Comparison of ENCODE assay signal across 18 cellular contexts in the genomic region with DNA sequence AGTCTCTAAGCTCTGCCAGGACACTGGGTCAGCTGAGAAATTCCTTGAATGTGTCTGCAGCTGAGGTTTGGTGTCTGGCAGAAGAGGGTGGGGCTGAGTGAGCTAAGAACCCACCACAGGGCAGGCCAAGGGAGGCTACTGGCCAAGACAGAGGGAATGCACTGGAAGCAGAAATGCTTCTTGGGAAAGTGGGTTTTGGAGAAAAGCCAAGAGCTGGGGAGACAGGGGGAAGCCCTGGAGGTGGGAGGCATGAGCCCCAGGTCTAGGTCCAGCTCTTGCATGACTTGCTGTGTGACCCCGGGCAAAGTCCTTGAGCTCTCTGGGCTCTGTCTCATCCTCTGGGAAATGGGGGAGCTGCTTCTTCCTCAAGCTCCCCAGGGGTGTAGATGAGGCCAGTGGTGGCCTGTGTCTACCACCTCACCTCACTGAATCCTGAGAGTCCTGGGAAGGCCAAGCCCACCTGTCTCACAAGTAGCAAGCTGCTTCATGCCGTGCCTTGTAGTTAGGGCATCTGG. TPM values are rescaled to one million over a fixed set of nuclear protein-coding genes. Genes with fewer than 3 reads are reported as not detected.
DNase-seq lines count a peak whose midpoint lies in the region; ATAC-seq, FAIRE-seq and TF ChIP-seq lines count a peak whose summit lies in the region.
"Had no signal": no experiment of that assay in that cellular context is flagged by ENCODE, and none has a peak within 500 bp of the region (broad histone marks: within the 10 kb centered on the region; RNA-seq: fewer than 3 reads in every experiment).

No MANE protein-coding gene starts in this region.

- WGBS in heart left ventricle, 4 donors = 63 to 74% (median 68%) methylated on average over 2 of the region's 2 CpGs
- WGBS in K562 (ENCODE audit: insufficient coverage, low coverage, missing lambda C conversion rate) = 40% methylated on average over 2 of the region's 2 CpGs

- H3K27ac ChIP-seq in heart left ventricle (peak overlapping the region in 1 of 12 donors; percentile 7), K562 (ENCODE audit: extremely low read depth, low read depth, low read length) (no peak overlapping the region), gastrocnemius medialis (no peak overlapping the region)
- H3K27ac ChIP-seq: colonic mucosa, uterus had no signal

- no peaks in the 10 kb centered on the region for H3K36me3 ChIP-seq in heart left ventricle
- H3K36me3 ChIP-seq in K562 (ENCODE audit: control insufficient read depth, insufficient read depth, low read length) = no peaks in the 10 kb centered on the region
- no peaks in the 10 kb centered on the region for H3K36me3 ChIP-seq in gastrocnemius medialis
- H3K36me3 ChIP-seq: colonic mucosa, uterus had no signal

- H3K27me3 Mint-ChIP-seq in type B pancreatic cell = peaks cover 6% of the 10 kb centered on the region

- peaks cover 0 to 3% (median 0%) of the 10 kb centered on the region in 9 donors for H3K27me3 ChIP-seq in heart left ventricle
- no peaks in the 10 kb centered on the region for H3K27me3 ChIP-seq in K562 (ENCODE audit: control insufficient read depth in 2 of 2, insufficient read depth in 2 of 2, low read length in 2 of 2)
- no peaks in the 10 kb centered on the region for H3K27me3 ChIP-seq in gastrocnemius medialis
- H3K27me3 ChIP-seq: colonic mucosa, uterus had no signal

- peak overlapping the region; percentile 62 for H3K27ac Mint-ChIP-seq in type B pancreatic cell
- H3K27ac Mint-ChIP-seq: activated naive CD4-positive, alpha-beta T cell treated with anti-CD3 and anti-CD28 coated beads for 36 hours had no signal

- in situ Hi-C loops in K562 (cut with MboI) (no loop called here), gastrocnemius medialis (cut with MboI; ENCODE audit: low sequenced_read_pairs in 4 of 4) (loop anchor here in 3 of 4 donors (5.0 to 10.0 kb wide), 3 partner anchors 70 to 77 kb away; no protein-coding TSS in a partner anchor)

- no peaks in the 10 kb centered on the region for H3K36me3 Mint-ChIP-seq in type B pancreatic cell

- no TSS peak for BruUV-seq in K562 (replicated peaks; lab: Mats Ljungman, UMichigan)

- ATAC-seq in left cardiac atrium (peak; percentile 6 to 10), heart left ventricle (no peak), K562 (no peak), gastrocnemius medialis (no peak), SK-N-SH treated with all-trans-retinoic acid at 6 μM for 48 hours (no peak)

- no peaks in the 10 kb centered on the region for H3K9me3 Mint-ChIP-seq in type B pancreatic cell
- H3K9me3 Mint-ChIP-seq: activated naive CD4-positive, alpha-beta T cell treated with anti-CD3 and anti-CD28 coated beads for 36 hours had no signal

- FAIRE-seq in K562 (lab: Jason Lieb, UNC) = no peak

- TF ChIP-seq POLR2A in heart left ventricle (IDR thresholded peaks at IDR 0.05) (no peak), K562 (conservative IDR thresholded peaks at IDR 0.05) (no peak), gastrocnemius medialis (IDR thresholded peaks at IDR 0.05) (no peak)

- no peak overlapping the region for H2AFZ ChIP-seq in K562 (ENCODE audit: low read depth, low read length)

- no peak for TF ChIP-seq EP300 in K562 (IDR thresholded peaks at IDR 0.05; ENCODE audit: low read length)

- H3K4me3 Mint-ChIP-seq in type B pancreatic cell = peak overlapping the region; percentile 79
- H3K4me3 Mint-ChIP-seq: activated naive CD4-positive, alpha-beta T cell treated with anti-CD3 and anti-CD28 coated beads for 36 hours had no signal

- no peak overlapping the region for H3K9ac ChIP-seq in K562 (ENCODE audit: insufficient read depth in 1 of 2, low read depth in 2 of 2, low read length in 2 of 2)

- no peaks in the 10 kb centered on the region for H3K79me2 ChIP-seq in K562 (ENCODE audit: control insufficient read depth, insufficient read depth, low read length)

- intact Hi-C loops in left cardiac atrium (cut with DNase I) = no loop called here
- intact Hi-C loops in heart left ventricle (cut with DNase I) = loop anchor here in 2 of 10 donors (5.0 to 10.0 kb wide), 2 partner anchors 72 to 480 kb away; no protein-coding TSS in a partner anchor
- intact Hi-C loops in K562 (cut with micrococcal nuclease) = no loop called here
- intact Hi-C loops in gastrocnemius medialis (cut with DNase I; ENCODE audit: low total_unique reads) = no loop called here

- H3K9me3 ChIP-seq in heart left ventricle (no peaks in the 10 kb centered on the region), K562 (replicated peaks; ENCODE audit: control insufficient read depth, insufficient read depth, low read depth, low read length) (no peaks in the 10 kb centered on the region), gastrocnemius medialis (no peaks in the 10 kb centered on the region)
- H3K9me3 ChIP-seq: colonic mucosa, uterus had no signal

- H3K4me1 Mint-ChIP-seq in type B pancreatic cell (ENCODE audit: unreplicated experiment) = peaks cover 24% of the 10 kb centered on the region

- H3K9me1 ChIP-seq in K562 (ENCODE audit: control insufficient read depth, insufficient read depth, low read length) = no peaks in the 10 kb centered on the region

- H3K4me2 ChIP-seq in K562 (ENCODE audit: insufficient read depth, low read length) = no peak overlapping the region

- H3K4me1 ChIP-seq in heart left ventricle (peaks cover 0 to 57% (median 32%) of the 10 kb centered on the region in 12 donors), K562 (replicated peaks in 1 of 2; ENCODE audit: control insufficient read depth in 2 of 2, insufficient read depth in 2 of 2, low read length in 2 of 2) (peaks cover 3 to 21% of the 10 kb centered on the region in 2 experiments; a peak in 3 of 5 replicates), gastrocnemius medialis (peaks cover 2 to 10% of the 10 kb centered on the region in 2 donors)
- H3K4me1 ChIP-seq: uterus had no signal

- H4K20me1 ChIP-seq in K562 (replicated peaks; ENCODE audit: control insufficient read depth, insufficient read depth, low read length) = no peaks in the 10 kb centered on the region

- TF ChIP-seq RAD21 in K562 (CRISPR knock-in tag; conservative IDR thresholded peaks at IDR 0.05 in 1 of 2, IDR thresholded peaks at IDR 0.05 in 1 of 2) = no peak

- DNase-seq in left cardiac atrium (no peak), heart left ventricle (no peak), K562 (ENCODE audit: extremely low read depth in 1 of 4, low spot score in 3 of 4) (no peak), kidney tubule cell (ENCODE audit: low spot score) (peak; percentile 49), type B pancreatic cell (ENCODE audit: extremely low spot score, unreplicated experiment) (no peak), gastrocnemius medialis (no peak), NCI-H1694 treated with DMSO at 0.1 percent for 48 hours (lab: John Stamatoyannopoulos, UW) (no peak)
- DNase-seq: activated naive CD4-positive, alpha-beta T cell treated with anti-CD3 and anti-CD28 coated beads for 36 hours; colonic mucosa; DND-41; HCEC 1CT; NCI-H1417; NCI-H526; stimulated activated CD4-positive, alpha-beta T cell treated with anti-CD3 and anti-CD28 coated beads, Interleukin-12 subunit alpha, Interleukin-12 subunit beta, amount 100 ng/mL, for 4 hours; uterus had no signal

- POLR2A ChIA-PET in K562 (lab: Yijun Ruan, JAX) = interaction anchor here (1.1 to 2.3 kb wide), 3 partner anchors 8 to 12 kb away, joined by 3 to 6 read pairs (median 5); a partner anchor contains a TSS

- TF ChIP-seq CTCF in heart left ventricle (IDR thresholded peaks at IDR 0.05) (no peak), K562 (IDR thresholded peaks at IDR 0.05 in 2 of 3, conservative IDR thresholded peaks at IDR 0.05 in 1 of 3; ENCODE audit: insufficient read depth in 2 of 3, low read depth in 1 of 3, low read length in 3 of 3) (no peak), type B pancreatic cell (conservative IDR thresholded peaks at IDR 0.05) (no peak), gastrocnemius medialis (IDR thresholded peaks at IDR 0.05 in 4 of 5, conservative IDR thresholded peaks at IDR 0.05 in 1 of 5) (no peak)

- H3K4me3 ChIP-seq in heart left ventricle = no peak overlapping the region
- H3K4me3 ChIP-seq in K562 = no peak overlapping the region
- H3K4me3 ChIP-seq in gastrocnemius medialis = no peak overlapping the region
- H3K4me3 ChIP-seq: colonic mucosa, uterus had no signal

- CTCF ChIA-PET in K562 (lab: Yijun Ruan, JAX; ENCODE audit: low intra/inter-chr PET ratio) = no interaction called here

RNA-seq across cellular contexts. Expression of a gene that starts 2.3 kb away (rescaled TPM):
- 10 to 100 TPM in 1 of 2 donors, 1 to 10 TPM in 1; 5.6 to 10.0 TPM for total RNA-seq in left cardiac atrium
- total RNA-seq in heart left ventricle = 10 to 100 TPM in 5 of 9 donors, 1 to 10 TPM in 4; 5.2 to 17.0 (median 10.4) TPM
- polyA plus RNA-seq in heart left ventricle = 10 to 100 TPM in 1 of 2 donors, 1 to 10 TPM in 1; 6.2 to 10.5 TPM
- total RNA-seq in K562 (2011; cell fraction: chromatin; rRNA removed; ENCODE audit: low replicate concordance) = 1.4 and 1.9 TPM in 2 replicates
- 2.0 and 2.7 TPM in 2 replicates for total RNA-seq in K562 (2011; cell fraction: nucleolus; rRNA removed)
- total RNA-seq in K562 (2011; cell fraction: nucleoplasm; rRNA removed) = 1.6 and 3.4 TPM in 2 replicates
- 0.57 and 1.4 TPM in 2 replicates for total RNA-seq in K562 (2014; rRNA removed)
- 0.13 and 0.25 TPM in 2 replicates for total RNA-seq in K562 (2014; rRNA removed; fragmentation: Illumina TruSeq; extraction: Trizol)
- 0.14 and 0.15 TPM in 2 replicates for total RNA-seq in K562 (2015; rRNA removed; fragmentation: Illumina TruSeq; extraction: Trizol)
- 0.58 and 1.4 TPM in 2 replicates for total RNA-seq in K562 (2021)
- 1.1 and 1.3 TPM in 2 replicates for polyA plus RNA-seq in K562 (2011; rRNA removed)
- polyA plus RNA-seq in K562 (2011; cell fraction: cytosol; rRNA removed) = 1.0 and 1.4 TPM in 2 replicates
- polyA plus RNA-seq in K562 (2011; cell fraction: nucleus; rRNA removed) = 2.5 and 3.4 TPM in 2 replicates
- 0.51 and 1.1 TPM in 2 replicates for polyA plus RNA-seq in K562 (2012)
- 0.25 and 1.2 TPM in 2 replicates for polyA plus RNA-seq in K562 (2014; fragmentation: Illumina TruSeq; extraction: Trizol)
- not detected for polyA plus RNA-seq in K562 (2014; fragmentation: Nextera tagmentation; extraction: Ambion mirVana)
- polyA plus RNA-seq in K562 (2014; rRNA removed) = 0.40 and 1.8 TPM in 2 replicates
- 0.46 and 0.51 TPM in 2 replicates for polyA minus RNA-seq in K562 (2011; rRNA and poly(A)+ RNA removed)
- polyA minus RNA-seq in K562 (2011; cell fraction: cytosol; rRNA and poly(A)+ RNA removed) = 0.57 TPM in 1 of 2 replicates, not detected in the other
- 0.78 and 1.2 TPM in 2 replicates for polyA minus RNA-seq in K562 (2011; cell fraction: nucleus; rRNA and poly(A)+ RNA removed)
- 17.8 and 31.6 TPM in 2 replicates for total RNA-seq in type B pancreatic cell (ENCODE audit: low replicate concordance)
- total RNA-seq in gastrocnemius medialis = 1 to 10 TPM in 2 of 4 donors, under 1 TPM in 1, not detected in 1; 0.91 to 3.6 (median 1.4) TPM

RNA-seq across cellular contexts. Expression of a gene that starts 7.2 kb away (rescaled TPM):
- total RNA-seq in left cardiac atrium (1,000 to 10,000 TPM in 1 of 2 donors, 100 to 1,000 TPM in 1; 958 to 1,106 TPM), heart left ventricle (1,000 to 10,000 TPM in 3 of 9 donors, 100 to 1,000 TPM in 6; 374 to 1,458 (median 944) TPM), K562 (2014; rRNA removed) (84.9 and 214 TPM in 2 replicates), K562 (2014; rRNA removed; fragmentation: Illumina TruSeq; extraction: Trizol) (76.4 and 102 TPM in 2 replicates), K562 (2015; rRNA removed; fragmentation: Illumina TruSeq; extraction: Trizol) (124 and 130 TPM in 2 replicates), K562 (2021) (270 and 292 TPM in 2 replicates), type B pancreatic cell (ENCODE audit: low replicate concordance) (87.2 and 156 TPM in 2 replicates), gastrocnemius medialis (100 to 1,000 TPM; 157 to 290 (median 181) TPM)
- polyA plus RNA-seq in heart left ventricle (1,000 to 10,000 TPM in 1 of 2 donors, 100 to 1,000 TPM in 1; 393 to 2,069 TPM), K562 (2011; rRNA removed) (51.1 and 51.8 TPM in 2 replicates), K562 (2014; fragmentation: Illumina TruSeq; extraction: Trizol) (157 and 178 TPM in 2 replicates), K562 (2014; fragmentation: Nextera tagmentation; extraction: Ambion mirVana) (10 to 100 TPM; 15.2 to 41.0 TPM), K562 (2014; rRNA removed) (159 and 170 TPM in 2 replicates)
- 6.7 and 22.5 TPM in 2 replicates for total RNA-seq in K562 (2011; cell fraction: chromatin; rRNA removed; ENCODE audit: low replicate concordance)
- 36.1 and 36.9 TPM in 2 replicates for total RNA-seq in K562 (2011; cell fraction: nucleolus; rRNA removed)
- total RNA-seq in K562 (2011; cell fraction: nucleoplasm; rRNA removed) = 31.7 and 48.8 TPM in 2 replicates
- polyA plus RNA-seq in K562 (2011; cell fraction: cytosol; rRNA removed) = 124 and 209 TPM in 2 replicates
- 58.5 and 83.9 TPM in 2 replicates for polyA plus RNA-seq in K562 (2011; cell fraction: nucleus; rRNA removed)
- 252 and 257 TPM in 2 replicates for polyA plus RNA-seq in K562 (2012)
- polyA minus RNA-seq in K562 (2011; rRNA and poly(A)+ RNA removed) = 17.5 and 34.7 TPM in 2 replicates
- 133 and 155 TPM in 2 replicates for polyA minus RNA-seq in K562 (2011; cell fraction: cytosol; rRNA and poly(A)+ RNA removed)
- 8.6 and 19.1 TPM in 2 replicates for polyA minus RNA-seq in K562 (2011; cell fraction: nucleus; rRNA and poly(A)+ RNA removed)
- polyA plus RNA-seq: neural cell had no signal

RNA-seq across cellular contexts. Expression of a gene that starts 11.8 kb away (rescaled TPM):
- total RNA-seq in left cardiac atrium = 10 to 100 TPM; 46.6 to 54.8 TPM
- 10 to 100 TPM; 32.8 to 54.2 (median 45.6) TPM for total RNA-seq in heart left ventricle
- polyA plus RNA-seq in heart left ventricle = 10 to 100 TPM; 30.2 to 75.3 TPM
- total RNA-seq in K562 (2011; cell fraction: chromatin; rRNA removed; ENCODE audit: low replicate concordance) = 71.0 and 129 TPM in 2 replicates
- total RNA-seq in K562 (2011; cell fraction: nucleolus; rRNA removed) = 56.2 and 66.2 TPM in 2 replicates
- total RNA-seq in K562 (2011; cell fraction: nucleoplasm; rRNA removed) = 71.9 and 105 TPM in 2 replicates
- 65.4 and 74.0 TPM in 2 replicates for total RNA-seq in K562 (2014; rRNA removed)
- total RNA-seq in K562 (2014; rRNA removed; fragmentation: Illumina TruSeq; extraction: Trizol) = 39.5 and 44.5 TPM in 2 replicates
- total RNA-seq in K562 (2015; rRNA removed; fragmentation: Illumina TruSeq; extraction: Trizol) = 50.9 and 53.7 TPM in 2 replicates
- 79.1 and 79.2 TPM in 2 replicates for total RNA-seq in K562 (2021)
- 113 and 117 TPM in 2 replicates for polyA plus RNA-seq in K562 (2011; rRNA removed)
- 80.8 and 94.7 TPM in 2 replicates for polyA plus RNA-seq in K562 (2011; cell fraction: cytosol; rRNA removed)
- polyA plus RNA-seq in K562 (2011; cell fraction: nucleus; rRNA removed) = 45.0 and 47.4 TPM in 2 replicates
- polyA plus RNA-seq in K562 (2012) = 70.1 and 101 TPM in 2 replicates
- polyA plus RNA-seq in K562 (2014; fragmentation: Illumina TruSeq; extraction: Trizol) = 111 TPM in 2 replicates
- polyA plus RNA-seq in K562 (2014; fragmentation: Nextera tagmentation; extraction: Ambion mirVana) = 1 to 10 TPM; 1.2 to 3.0 TPM
- 75.3 and 90.2 TPM in 2 replicates for polyA plus RNA-seq in K562 (2014; rRNA removed)
- polyA minus RNA-seq in K562 (2011; rRNA and poly(A)+ RNA removed) = 56.2 and 67.4 TPM in 2 replicates
- 25.2 and 35.8 TPM in 2 replicates for polyA minus RNA-seq in K562 (2011; cell fraction: cytosol; rRNA and poly(A)+ RNA removed)
- 20.3 and 27.0 TPM in 2 replicates for polyA minus RNA-seq in K562 (2011; cell fraction: nucleus; rRNA and poly(A)+ RNA removed)
- 99.5 and 159 TPM in 2 replicates for total RNA-seq in type B pancreatic cell (ENCODE audit: low replicate concordance)
- total RNA-seq in gastrocnemius medialis = 10 to 100 TPM; 37.8 to 65.6 (median 55.2) TPM

RNA-seq across cellular contexts. Expression of a gene that starts 12.2 kb away (rescaled TPM):
- total RNA-seq in left cardiac atrium (not detected), heart left ventricle (not detected), K562 (2014; rRNA removed) (not detected in 2 replicates), K562 (2014; rRNA removed; fragmentation: Illumina TruSeq; extraction: Trizol) (not detected in 2 replicates), K562 (2015; rRNA removed; fragmentation: Illumina TruSeq; extraction: Trizol) (not detected in 2 replicates), K562 (2021) (not detected in 2 replicates), type B pancreatic cell (ENCODE audit: low replicate concordance) (1.7 TPM in 1 of 2 replicates, not detected in the other), gastrocnemius medialis (not detected)
- polyA plus RNA-seq in heart left ventricle (not detected), K562 (2011; rRNA removed) (not detected in 2 replicates), K562 (2014; fragmentation: Illumina TruSeq; extraction: Trizol) (not detected in 2 replicates), K562 (2014; fragmentation: Nextera tagmentation; extraction: Ambion mirVana) (not detected), K562 (2014; rRNA removed) (0.07 TPM in 1 of 2 replicates, not detected in the other)
- total RNA-seq in K562 (2011; cell fraction: chromatin; rRNA removed; ENCODE audit: low replicate concordance) = not detected in 2 replicates
- total RNA-seq in K562 (2011; cell fraction: nucleolus; rRNA removed) = not detected in 2 replicates
- not detected in 2 replicates for total RNA-seq in K562 (2011; cell fraction: nucleoplasm; rRNA removed)
- not detected in 2 replicates for polyA plus RNA-seq in K562 (2011; cell fraction: cytosol; rRNA removed)
- not detected in 2 replicates for polyA plus RNA-seq in K562 (2011; cell fraction: nucleus; rRNA removed)
- 0.21 and 0.57 TPM in 2 replicates for polyA plus RNA-seq in K562 (2012)
- polyA minus RNA-seq in K562 (2011; rRNA and poly(A)+ RNA removed) = not detected in 2 replicates
- polyA minus RNA-seq in K562 (2011; cell fraction: cytosol; rRNA and poly(A)+ RNA removed) = not detected in 2 replicates
- not detected in 2 replicates for polyA minus RNA-seq in K562 (2011; cell fraction: nucleus; rRNA and poly(A)+ RNA removed)
- total RNA-seq: colonic mucosa had no signal
- polyA plus RNA-seq: neural cell had no signal

RNA-seq across cellular contexts. Expression of a gene that starts 20.8 kb away (rescaled TPM):
- 1 to 10 TPM in 1 of 2 donors, under 1 TPM in 1; 0.53 to 1.3 TPM for total RNA-seq in left cardiac atrium
- 1 to 10 TPM in 2 of 9 donors, under 1 TPM in 4, not detected in 3; 0.63 to 3.2 (median 0.84) TPM for total RNA-seq in heart left ventricle
- under 1 TPM; 0.75 to 0.80 TPM for polyA plus RNA-seq in heart left ventricle
- not detected in 2 replicates for total RNA-seq in K562 (2011; cell fraction: chromatin; rRNA removed; ENCODE audit: low replicate concordance)
- total RNA-seq in K562 (2011; cell fraction: nucleolus; rRNA removed) = not detected in 2 replicates
- total RNA-seq in K562 (2011; cell fraction: nucleoplasm; rRNA removed) = not detected in 2 replicates
- not detected in 2 replicates for total RNA-seq in K562 (2014; rRNA removed)
- total RNA-seq in K562 (2014; rRNA removed; fragmentation: Illumina TruSeq; extraction: Trizol) = not detected in 2 replicates
- not detected in 2 replicates for total RNA-seq in K562 (2015; rRNA removed; fragmentation: Illumina TruSeq; extraction: Trizol)
- total RNA-seq in K562 (2021) = 0.71 TPM in 1 of 2 replicates, not detected in the other
- polyA plus RNA-seq in K562 (2011; rRNA removed) = 0.20 TPM in 1 of 2 replicates, not detected in the other
- polyA plus RNA-seq in K562 (2011; cell fraction: cytosol; rRNA removed) = not detected in 2 replicates
- polyA plus RNA-seq in K562 (2011; cell fraction: nucleus; rRNA removed) = 0.41 TPM in 1 of 2 replicates, not detected in the other
- polyA plus RNA-seq in K562 (2012) = 0.14 and 0.50 TPM in 2 replicates
- polyA plus RNA-seq in K562 (2014; fragmentation: Illumina TruSeq; extraction: Trizol) = not detected in 2 replicates
- polyA plus RNA-seq in K562 (2014; fragmentation: Nextera tagmentation; extraction: Ambion mirVana) = under 1 TPM in 1 of 2 experiments, not detected in 1; 0.14 TPM
- polyA plus RNA-seq in K562 (2014; rRNA removed) = not detected in 2 replicates
- not detected in 2 replicates for polyA minus RNA-seq in K562 (2011; rRNA and poly(A)+ RNA removed)
- not detected in 2 replicates for polyA minus RNA-seq in K562 (2011; cell fraction: cytosol; rRNA and poly(A)+ RNA removed)
- not detected in 2 replicates for polyA minus RNA-seq in K562 (2011; cell fraction: nucleus; rRNA and poly(A)+ RNA removed)
- total RNA-seq in type B pancreatic cell (ENCODE audit: low replicate concordance) = 0.92 TPM in 1 of 2 replicates, not detected in the other
- total RNA-seq in gastrocnemius medialis = 1 to 10 TPM in 1 of 4 donors, not detected in 3; 1.1 TPM
- total RNA-seq: activated CD8-positive, alpha-beta memory T cell treated with anti-CD3 and anti-CD28 coated beads for 36 hours; activated naive CD4-positive, alpha-beta T cell treated with anti-CD3 and anti-CD28 coated beads for 36 hours; uterus had no signal
- polyA plus RNA-seq: neural cell had no signal

Comparison
In these comparisons a context has a peak if more than half of its experiments do, and no peak if none do; other contexts are left out.
1. ATAC-seq: peak in left cardiac atrium (2 of 2); none in heart left ventricle (0 of 4), K562 (single experiment), gastrocnemius medialis (0 of 2) and SK-N-SH treated with all-trans-retinoic acid at 6 μM for 48 hours (single experiment).